Comparison of ENCODE assay signal across 21 cellular contexts in the genomic region with DNA sequence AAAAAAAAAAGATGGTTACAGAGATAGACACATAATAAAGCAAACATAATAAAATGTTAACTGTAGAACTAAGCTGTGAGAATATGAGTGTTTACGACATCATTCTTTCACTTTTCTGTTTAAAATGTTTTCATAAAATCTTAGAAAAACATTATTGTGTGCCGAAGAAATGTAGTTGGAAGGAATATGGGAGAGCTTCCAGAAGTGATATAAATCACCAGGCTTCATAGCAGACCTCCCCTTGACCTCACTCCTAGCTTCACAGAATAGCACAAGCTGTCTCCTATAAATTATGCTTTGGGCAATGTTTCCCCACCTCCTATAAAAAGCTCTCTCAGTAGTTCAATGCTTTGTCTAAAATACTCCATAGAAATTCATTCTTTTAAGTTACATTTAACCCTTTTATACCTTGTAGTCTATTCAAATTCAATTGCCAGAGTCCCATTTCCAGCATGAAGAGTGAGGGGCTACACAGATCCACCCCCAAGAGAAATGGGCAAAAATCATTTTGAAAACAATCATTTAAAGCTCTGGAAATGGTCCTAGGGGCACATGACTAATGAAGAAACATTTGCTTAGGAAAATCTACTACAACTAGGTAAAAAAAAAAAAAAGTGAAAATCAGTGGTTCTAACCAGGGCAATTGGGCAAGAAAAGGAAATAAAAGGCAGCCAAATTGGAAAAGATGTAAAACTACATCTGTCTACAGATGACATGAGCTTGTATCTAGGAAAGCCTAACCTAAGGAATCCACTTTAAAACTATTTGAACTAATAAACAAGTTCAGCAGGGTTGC. TPM values are rescaled to one million over a fixed set of nuclear protein-coding genes. Genes with fewer than 3 reads are reported as not detected.
DNase-seq lines count a peak whose midpoint lies in the region; ATAC-seq and TF ChIP-seq lines count a peak whose summit lies in the region.
"Had no signal": no experiment of that assay in that cellular context is flagged by ENCODE, and none has a peak within 500 bp of the region (broad histone marks: within the 10 kb centered on the region; RNA-seq: fewer than 3 reads in every experiment).

No MANE protein-coding gene starts in this region.

- H3K4me1 ChIP-seq in mammary epithelial cell (ENCODE audit: insufficient read depth, low read length) (no peaks in the 10 kb centered on the region), muscle layer of colon (ENCODE audit: insufficient read depth, low read length) (peaks cover 16% of the 10 kb centered on the region)
- H3K4me1 ChIP-seq: spleen, thyroid gland had no signal

- POLR2A ChIA-PET in MCF 10A (lab: Yijun Ruan, JAX) = interaction anchor here (0.7 to 1.2 kb wide), 2 partner anchors 17 to 22 kb away, joined by 3 read pairs; no protein-coding TSS in a partner anchor
- POLR2A ChIA-PET in activated CD4-positive, alpha-beta memory T cell treated with anti-CD3 and anti-CD28 coated beads, Interleukin-2, amount 10 ng/mL, durations not matched to agents 7 days and 5 days (lab: Charles Lee) = interaction anchor here (0.6 kb wide), 1 partner anchor 1509 kb away, joined by 3 read pairs; no protein-coding TSS in a partner anchor

- H3K9me3 ChIP-seq in mammary epithelial cell (replicated peaks; ENCODE audit: insufficient read depth, low read length) (peaks cover 10% of the 10 kb centered on the region), muscle layer of colon (ENCODE audit: low read length) (no peaks in the 10 kb centered on the region)
- H3K9me3 ChIP-seq: thyroid gland had no signal

- H2AFZ ChIP-seq in mammary epithelial cell (ENCODE audit: low read depth, low read length) = no peak overlapping the region

- no peaks in the 10 kb centered on the region for H3K36me3 Mint-ChIP-seq in MCF 10A (ENCODE audit: insufficient read depth, unreplicated experiment)
- H3K36me3 Mint-ChIP-seq in activated CD4-positive, alpha-beta memory T cell treated with anti-CD3 and anti-CD28 coated beads, Interleukin-2, amount 10 ng/mL, durations not matched to agents 7 days and 5 days (ENCODE audit: low read depth) = peaks cover 25% of the 10 kb centered on the region

- no peak overlapping the region for H3K4me3 ChIP-seq in mammary epithelial cell (replicated peaks in 1 of 3; ENCODE audit: insufficient read depth in 1 of 3, low read depth in 2 of 3, low read length in 3 of 3)
- H3K4me3 ChIP-seq in cardiac fibroblast (replicated peaks in 1 of 2; ENCODE audit: low read depth in 2 of 2, low read length in 2 of 2) = no peak overlapping the region
- H3K4me3 ChIP-seq in muscle layer of colon (ENCODE audit: low read depth in 1 of 2, low read length in 2 of 2) = no peak overlapping the region
- H3K4me3 ChIP-seq: spleen, thyroid gland had no signal

- dilution Hi-C loops in mammary epithelial cell (cut with HindIII; ENCODE audit: low sequenced_read_pairs) = no loop called here

- BruUV-seq in MCF 10A (replicated peaks; lab: Mats Ljungman, UMichigan) (no TSS peak), mammary epithelial cell (replicated peaks; lab: Mats Ljungman, UMichigan) (no TSS peak)

- in situ Hi-C loops in mammary epithelial cell (cut with MboI; ENCODE audit: low sequenced_read_pairs in 2 of 2) = no loop called here

- H3K79me2 ChIP-seq in mammary epithelial cell (ENCODE audit: insufficient read depth, low read length) = no peaks in the 10 kb centered on the region

- H4K20me1 ChIP-seq in mammary epithelial cell (ENCODE audit: insufficient read depth, low read length) = no peaks in the 10 kb centered on the region

- no peak overlapping the region for H3K27ac Mint-ChIP-seq in MCF 10A (ENCODE audit: low read depth, unreplicated experiment)
- H3K27ac Mint-ChIP-seq in activated CD4-positive, alpha-beta memory T cell treated with anti-CD3 and anti-CD28 coated beads, Interleukin-2, amount 10 ng/mL, durations not matched to agents 7 days and 5 days = no peak overlapping the region
- H3K27ac Mint-ChIP-seq: activated CD4-positive, alpha-beta T cell treated with anti-CD3 and anti-CD28 coated beads, Interleukin-2, amount 10 ng/mL, durations not matched to agents 24 days and 14 days; activated T-helper 1 cell treated with anti-CD3 and anti-CD28 coated beads, Interleukin-12 subunit alpha, Interleukin-12 subunit beta, Interleukin-2, Interleukin-4 antibody, amounts not matched to agents 30 ng/mL and 10 ng/mL and 1 ng/mL, durations not matched to agents 14 hours and 24 hours and 36 hours; naive B cell had no signal

- CTCF ChIA-PET in MCF 10A (lab: Yijun Ruan, JAX) (interaction anchor here (0.6 to 0.9 kb wide), 5 partner anchors 9 to 398 kb away, joined by 3 read pairs; no protein-coding TSS in a partner anchor), mammary epithelial cell (lab: Charles Lee; ENCODE audit: low non-redundant PET) (no interaction called here)
- CTCF ChIA-PET in activated CD4-positive, alpha-beta memory T cell treated with anti-CD3 and anti-CD28 coated beads, Interleukin-2, amount 10 ng/mL, durations not matched to agents 7 days and 5 days (lab: Charles Lee) = interaction anchor here (0.6 to 1.3 kb wide), 2 partner anchors 13 to 1479 kb away, joined by 3 to 4 read pairs; no protein-coding TSS in a partner anchor

- no peak for ATAC-seq in GM18511 (IDR thresholded peaks at IDR 0.05; ENCODE audit: unreplicated experiment)
- ATAC-seq: Panc1 had no signal

- H3K4me2 ChIP-seq in mammary epithelial cell (ENCODE audit: insufficient read depth, low read depth, low read length) = no peak overlapping the region

- no peaks in the 10 kb centered on the region for H3K27me3 Mint-ChIP-seq in MCF 10A (ENCODE audit: insufficient read depth, unreplicated experiment)
- no peaks in the 10 kb centered on the region for H3K27me3 Mint-ChIP-seq in activated CD4-positive, alpha-beta memory T cell treated with anti-CD3 and anti-CD28 coated beads, Interleukin-2, amount 10 ng/mL, durations not matched to agents 7 days and 5 days
- H3K27me3 Mint-ChIP-seq: activated CD4-positive, alpha-beta T cell treated with anti-CD3 and anti-CD28 coated beads, Interleukin-2, amount 10 ng/mL, durations not matched to agents 24 days and 14 days; central memory CD8-positive, alpha-beta T cell; naive B cell had no signal

- no peak overlapping the region for H3K4me3 Mint-ChIP-seq in MCF 10A (ENCODE audit: unreplicated experiment)
- no peak overlapping the region for H3K4me3 Mint-ChIP-seq in activated CD4-positive, alpha-beta memory T cell treated with anti-CD3 and anti-CD28 coated beads, Interleukin-2, amount 10 ng/mL, durations not matched to agents 7 days and 5 days
- H3K4me3 Mint-ChIP-seq: activated CD4-positive, alpha-beta T cell treated with anti-CD3 and anti-CD28 coated beads, Interleukin-2, amount 10 ng/mL, durations not matched to agents 24 days and 14 days; activated T-helper 1 cell treated with anti-CD3 and anti-CD28 coated beads, Interleukin-12 subunit alpha, Interleukin-12 subunit beta, Interleukin-2, Interleukin-4 antibody, amounts not matched to agents 30 ng/mL and 10 ng/mL and 1 ng/mL, durations not matched to agents 14 hours and 24 hours and 36 hours; central memory CD8-positive, alpha-beta T cell had no signal

- H3K36me3 ChIP-seq in mammary epithelial cell (ENCODE audit: insufficient read depth, low read length) (no peaks in the 10 kb centered on the region), muscle layer of colon (ENCODE audit: insufficient read depth, low read length) (no peaks in the 10 kb centered on the region)
- H3K36me3 ChIP-seq: spleen, thyroid gland had no signal

- H3K9me3 Mint-ChIP-seq in MCF 10A (ENCODE audit: unreplicated experiment) = peaks cover 18% of the 10 kb centered on the region
- H3K9me3 Mint-ChIP-seq in activated CD4-positive, alpha-beta memory T cell treated with anti-CD3 and anti-CD28 coated beads, Interleukin-2, amount 10 ng/mL, durations not matched to agents 7 days and 5 days = peaks cover 25% of the 10 kb centered on the region

- no peak for TF ChIP-seq CTCF in MCF 10A (IDR thresholded peaks at IDR 0.05; ENCODE audit: unreplicated experiment)
- TF ChIP-seq CTCF in mammary epithelial cell (conservative IDR thresholded peaks at IDR 0.05 in 1 of 2, IDR thresholded peaks at IDR 0.05 in 1 of 2; ENCODE audit: extremely low read depth in 1 of 2, insufficient read depth in 1 of 2, low read depth in 1 of 2, low read length in 2 of 2) = no peak
- TF ChIP-seq CTCF in cardiac fibroblast (IDR thresholded peaks at IDR 0.05; ENCODE audit: low read depth, low read length) = no peak

- intact Hi-C loops in MCF 10A (cut with micrococcal nuclease) = no loop called here
- intact Hi-C loops in mammary epithelial cell (cut with micrococcal nuclease) = no loop called here

- no peaks in the 10 kb centered on the region for H3K4me1 Mint-ChIP-seq in MCF 10A (ENCODE audit: insufficient read depth, unreplicated experiment)
- no peaks in the 10 kb centered on the region for H3K4me1 Mint-ChIP-seq in activated CD4-positive, alpha-beta memory T cell treated with anti-CD3 and anti-CD28 coated beads, Interleukin-2, amount 10 ng/mL, durations not matched to agents 7 days and 5 days
- H3K4me1 Mint-ChIP-seq: activated CD4-positive, alpha-beta T cell treated with anti-CD3 and anti-CD28 coated beads, Interleukin-2, amount 10 ng/mL, durations not matched to agents 24 days and 14 days; central memory CD8-positive, alpha-beta T cell; naive B cell had no signal

- DNase-seq in MCF 10A (ENCODE audit: unreplicated experiment) (peak; percentile 14), mammary epithelial cell (no peak), cardiac fibroblast (ENCODE audit: low read depth in 2 of 2) (peak; percentile 24 to 35), NCI-H1417 (lab: John Stamatoyannopoulos, UW) (no peak), amniotic stem cell (lab: John Stamatoyannopoulos, UW) (no peak)
- no peak for DNase-seq in activated CD4-positive, alpha-beta memory T cell treated with anti-CD3 and anti-CD28 coated beads, Interleukin-2, amount 10 ng/mL, durations not matched to agents 7 days and 5 days
- DNase-seq: activated CD4-positive, alpha-beta T cell treated with anti-CD3 and anti-CD28 coated beads, Interleukin-2, amount 10 ng/mL, durations not matched to agents 24 days and 14 days; DMS53; erythroblast; GOT3; naive B cell; NCI-H1417 treated with DMSO at 0.1 percent for 48 hours; spleen; T-helper 1 cell; thyroid gland had no signal

- H3K27me3 ChIP-seq in mammary epithelial cell (ENCODE audit: insufficient read depth, low read length) = no peaks in the 10 kb centered on the region
- H3K27me3 ChIP-seq in muscle layer of colon (ENCODE audit: control insufficient read depth in 1 of 2, insufficient read depth in 2 of 2, low read length in 2 of 2) = no peaks in the 10 kb centered on the region
- H3K27me3 ChIP-seq: spleen, thyroid gland had no signal

- H3K27ac ChIP-seq in mammary epithelial cell (ENCODE audit: insufficient read depth, low read depth, low read length) = no peak overlapping the region
- H3K27ac ChIP-seq in muscle layer of colon (ENCODE audit: low read depth, low read length) = peak overlapping the region; percentile 32
- H3K27ac ChIP-seq: 22Rv1, spleen, thyroid gland had no signal

- H3K9ac ChIP-seq in mammary epithelial cell (ENCODE audit: insufficient read depth, low read length) (no peak overlapping the region), muscle layer of colon (ENCODE audit: low read length) (no peak overlapping the region)

- WGBS in mammary epithelial cell (ENCODE audit: low coverage, missing lambda C conversion rate) = 45% methylated on average over 2 of the region's 2 CpGs

RNA-seq across cellular contexts. Expression of a gene that starts 9.6 kb away (rescaled TPM):
- total RNA-seq in MCF 10A (2022) (0.26 and 0.37 TPM in 2 replicates), mammary epithelial cell (under 1 TPM; 0.14 to 0.50 TPM)
- polyA plus RNA-seq in mammary epithelial cell = 0.05 TPM
- polyA minus RNA-seq in mammary epithelial cell = not detected
- under 1 TPM; 0.18 to 0.25 TPM for total RNA-seq in activated CD4-positive, alpha-beta memory T cell treated with anti-CD3 and anti-CD28 coated beads, Interleukin-2, amount 10 ng/mL, durations not matched to agents 7 days and 5 days

Comparison
In these comparisons a context has a peak if more than half of its experiments do, and no peak if none do; other contexts are left out.
1. DNase-seq: peak in MCF 10A (single experiment) and cardiac fibroblast (2 of 2); none in mammary epithelial cell (single experiment), NCI-H1417 (0 of 3), amniotic stem cell (single experiment) and activated CD4-positive, alpha-beta memory T cell treated with anti-CD3 and anti-CD28 coated beads, Interleukin-2, amount 10 ng/mL, durations not matched to agents 7 days and 5 days (single experiment).